In the genomic region with DNA sequence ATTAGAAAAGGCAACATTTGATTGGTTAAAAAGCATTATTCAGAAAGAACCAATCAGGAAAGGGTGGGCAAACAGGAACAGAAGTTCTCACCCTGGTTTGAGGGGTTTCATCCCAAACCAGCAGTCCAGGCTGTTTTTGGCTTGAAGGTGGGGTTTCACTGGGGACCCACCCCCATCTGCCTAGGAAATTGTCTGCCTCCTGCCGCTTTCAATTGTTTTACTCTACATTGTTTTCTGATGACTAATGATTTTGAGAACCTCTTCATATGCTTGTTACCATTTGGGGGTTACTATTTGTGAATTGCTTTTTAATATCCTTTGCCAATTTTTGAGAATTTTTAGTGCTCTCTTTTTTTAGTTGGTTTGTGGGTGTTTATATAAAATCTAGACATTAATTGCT, we compare ENCODE assay signal across 22 cellular contexts. TPM values are rescaled to one million over a fixed set of nuclear protein-coding genes. Genes with fewer than 3 reads are reported as not detected.
A peak's percentile ranks its signal among the peaks of the same experiment; 100 is the strongest.
DNase-seq lines count a peak whose midpoint lies in the region; ATAC-seq, FAIRE-seq and TF ChIP-seq lines count a peak whose summit lies in the region.
"Had no signal": no experiment of that assay in that cellular context is flagged by ENCODE, and none has a peak within 500 bp of the region (broad histone marks: within the 10 kb centered on the region; RNA-seq: fewer than 3 reads in every experiment).

No MANE protein-coding gene starts in this region.

- no peak overlapping the region for H2AK5ac ChIP-seq in mesendoderm (ENCODE audit: low read length)

- H3K23ac ChIP-seq in mesendoderm (ENCODE audit: low read length), result no peak overlapping the region

- no peak for TF ChIP-seq RAD21 in HCT116 (IDR thresholded peaks at IDR 0.05; ENCODE audit: low read depth)

- ATAC-seq in HCT116, result no peak
- no peak for ATAC-seq in GM21737 (IDR thresholded peaks at IDR 0.05; ENCODE audit: unreplicated experiment)
- ATAC-seq: activated CD4-positive, alpha-beta T cell treated with anti-CD3 and anti-CD28 coated beads for 36 hours; gastroesophageal sphincter had no signal

- intact Hi-C loops in HCT116 (cut with micrococcal nuclease), result no loop called here

- H4K8ac ChIP-seq in mesendoderm (ENCODE audit: low read depth, low read length), result no peak overlapping the region

- H3K4me3 ChIP-seq in AG10803 (ENCODE audit: low read length), result no peak overlapping the region
- H3K4me3 ChIP-seq in HCT116 (replicated peaks in 1 of 2; ENCODE audit: low read depth in 1 of 2, low read length in 2 of 2), result no peak overlapping the region
- no peak overlapping the region for H3K4me3 ChIP-seq in bronchial epithelial cell (ENCODE audit: low read depth, low read length)
- no peak overlapping the region for H3K4me3 ChIP-seq in mesendoderm (ENCODE audit: low read length)
- H3K4me3 ChIP-seq: esophagus muscularis mucosa, gastroesophageal sphincter had no signal

- peaks cover 10% of the 10 kb centered on the region for H3K27me3 Mint-ChIP-seq in endothelial cell (ENCODE audit: unreplicated experiment)
- H3K27me3 Mint-ChIP-seq: activated CD4-positive, alpha-beta T cell treated with anti-CD3 and anti-CD28 coated beads for 36 hours; central memory CD8-positive, alpha-beta T cell; memory B cell; type B pancreatic cell had no signal

- FAIRE-seq in bronchial epithelial cell (lab: Jason Lieb, UNC), result no peak
- FAIRE-seq: HTR-8/SVneo, TTC549 had no signal

- BruUV-seq in HCT116 (replicated peaks; lab: Mats Ljungman, UMichigan), result no TSS peak

- H3K79me1 ChIP-seq in mesendoderm (ENCODE audit: low read length), result no peaks in the 10 kb centered on the region

- peak overlapping the region; percentile 56 for H3K18ac ChIP-seq in mesendoderm (ENCODE audit: low read length)

- TF ChIP-seq CTCF in AG10803 (conservative IDR thresholded peaks at IDR 0.05; ENCODE audit: low read length) (no peak), HCT116 (IDR thresholded peaks at IDR 0.05 in 2 of 3, conservative IDR thresholded peaks at IDR 0.05 in 1 of 3; ENCODE audit: borderline replicate concordance in 1 of 3, insufficient read depth in 1 of 3, low read depth in 2 of 3, low read length in 2 of 3) (no peak), bronchial epithelial cell (IDR thresholded peaks at IDR 0.05; ENCODE audit: insufficient read depth, low read length, severe bottlenecking) (no peak), endothelial cell (IDR thresholded peaks at IDR 0.05; ENCODE audit: unreplicated experiment) (no peak)

- H3K27ac ChIP-seq in HCT116 (ENCODE audit: low read depth, low read length) (no peak overlapping the region), mesendoderm (ENCODE audit: low read depth, low read length) (no peak overlapping the region)
- H3K27ac ChIP-seq: esophagus muscularis mucosa, gastroesophageal sphincter had no signal

- H3K9me3 Mint-ChIP-seq in endothelial cell (ENCODE audit: unreplicated experiment), result peaks cover 4% of the 10 kb centered on the region
- H3K9me3 Mint-ChIP-seq: activated naive CD4-positive, alpha-beta T cell treated with anti-CD3 and anti-CD28 coated beads for 36 hours; central memory CD8-positive, alpha-beta T cell; memory B cell; type B pancreatic cell had no signal

- H3K4me2 ChIP-seq in HCT116 (ENCODE audit: low read length) (peak overlapping the region; percentile 11; the same call in 1 of the 2 replicates), mesendoderm (ENCODE audit: low read length) (no peak overlapping the region)

- H3K27ac Mint-ChIP-seq in endothelial cell (ENCODE audit: unreplicated experiment), result no peak overlapping the region
- H3K27ac Mint-ChIP-seq: activated CD4-positive, alpha-beta T cell treated with anti-CD3 and anti-CD28 coated beads for 36 hours; activated naive CD4-positive, alpha-beta T cell treated with anti-CD3 and anti-CD28 coated beads for 36 hours; memory B cell; type B pancreatic cell had no signal

- CTCF ChIA-PET in HCT116 (lab: Charles Lee), result no interaction called here

- no peak overlapping the region for H3K56ac ChIP-seq in mesendoderm (ENCODE audit: low read length)

- peaks cover 16 to 39% of the 10 kb centered on the region in 2 experiments for H3K4me1 ChIP-seq in HCT116 (ENCODE audit: control insufficient read depth in 1 of 2, insufficient read depth in 2 of 2, low read length in 2 of 2)
- H3K4me1 ChIP-seq in mesendoderm (ENCODE audit: control insufficient read depth, low read depth, low read length), result peaks cover 11% of the 10 kb centered on the region

- no CpG with 5 or more reads among the region's 1 CpG for WGBS in mesendoderm (ENCODE audit: extremely low coverage, insufficient coverage, low lambda C conversion rate)

- no peaks in the 10 kb centered on the region for H3K36me3 Mint-ChIP-seq in endothelial cell (ENCODE audit: low read depth, unreplicated experiment)
- H3K36me3 Mint-ChIP-seq: memory B cell, type B pancreatic cell had no signal

- peaks cover 0 to 6% of the 10 kb centered on the region in 2 experiments; a peak in 1 of 4 replicates for H3K36me3 ChIP-seq in HCT116 (ENCODE audit: control insufficient read depth in 1 of 2, insufficient read depth in 2 of 2, low read length in 2 of 2)
- H3K36me3 ChIP-seq in bronchial epithelial cell (ENCODE audit: control insufficient read depth, insufficient read depth, low read length), result no peaks in the 10 kb centered on the region
- no peaks in the 10 kb centered on the region for H3K36me3 ChIP-seq in mesendoderm (ENCODE audit: control insufficient read depth, insufficient read depth, low read length)
- H3K36me3 ChIP-seq: esophagus muscularis mucosa, gastroesophageal sphincter had no signal

- no peaks in the 10 kb centered on the region for H4K20me1 ChIP-seq in HCT116 (ENCODE audit: insufficient read depth)

- no peaks in the 10 kb centered on the region for H3K9me2 ChIP-seq in HCT116 (ENCODE audit: insufficient read depth)

- no peak overlapping the region for H3K4me3 Mint-ChIP-seq in endothelial cell (ENCODE audit: unreplicated experiment)
- H3K4me3 Mint-ChIP-seq: activated CD4-positive, alpha-beta T cell treated with anti-CD3 and anti-CD28 coated beads for 36 hours; activated naive CD4-positive, alpha-beta T cell treated with anti-CD3 and anti-CD28 coated beads for 36 hours; central memory CD8-positive, alpha-beta T cell; memory B cell had no signal

- H3K27me3 ChIP-seq in HCT116 (ENCODE audit: insufficient read depth, low read length) (no peaks in the 10 kb centered on the region), bronchial epithelial cell (ENCODE audit: control insufficient read depth, insufficient read depth, low read length) (no peaks in the 10 kb centered on the region), mesendoderm (ENCODE audit: insufficient read depth, low read length, poor library complexity) (no peaks in the 10 kb centered on the region)
- H3K27me3 ChIP-seq: esophagus muscularis mucosa, gastroesophageal sphincter had no signal

- H2BK5ac ChIP-seq in mesendoderm (ENCODE audit: low read length), result no peak overlapping the region

- POLR2A ChIA-PET in HCT116 (lab: Charles Lee), result no interaction called here

- no peak overlapping the region for H3K9ac ChIP-seq in HCT116 (ENCODE audit: low read length)
- no peak overlapping the region for H3K9ac ChIP-seq in mesendoderm (ENCODE audit: low read length)

- DNase-seq in AG10803 (ENCODE audit: low read depth) (peak; percentile 22), HCT116 (ENCODE audit: low read depth, low spot score) (no peak), bronchial epithelial cell (ENCODE audit: low read depth) (peak; percentile 13), mesendoderm (peak; percentile 55), NCI-H2171 (lab: John Stamatoyannopoulos, UW) (no peak), endothelial cell (ENCODE audit: low spot score) (no peak), glomerular visceral epithelial cell (ENCODE audit: extremely low spot score) (no peak)
- DNase-seq: activated CD4-positive, alpha-beta T cell treated with anti-CD3 and anti-CD28 coated beads for 36 hours; activated naive CD4-positive, alpha-beta T cell treated with anti-CD3 and anti-CD28 coated beads for 36 hours; activated T-cell treated with anti-CD3 and anti-CD28 coated beads, Interleukin-2, amount 50 U/mL, for 48 hours; amniotic stem cell; NCI-H1092 treated with DMSO at 0.1 percent for 48 hours; NCI-H2029 treated with DMSO at 0.1 percent for 48 hours; SHP77 treated with DMSO at 0.1 percent for 48 hours had no signal

- no peak overlapping the region for H4K5ac ChIP-seq in mesendoderm (ENCODE audit: low read length)

- H3K9me3 ChIP-seq in HCT116 (ENCODE audit: control insufficient read depth in 1 of 2, insufficient read depth in 1 of 2, low read depth in 1 of 2, low read length in 2 of 2), result no peaks in the 10 kb centered on the region
- H3K9me3 ChIP-seq: esophagus muscularis mucosa, gastroesophageal sphincter had no signal

- peaks cover 15% of the 10 kb centered on the region for H3K4me1 Mint-ChIP-seq in endothelial cell (ENCODE audit: unreplicated experiment)

- no peak overlapping the region for H3K4ac ChIP-seq in mesendoderm (ENCODE audit: low read depth, low read length)

- no peak overlapping the region for H2BK15ac ChIP-seq in mesendoderm (replicated peaks; ENCODE audit: low read depth)

- no peak overlapping the region for H2AFZ ChIP-seq in HCT116 (ENCODE audit: low read depth, low read length, poor library complexity, severe bottlenecking)

- H3K79me2 ChIP-seq in HCT116 (ENCODE audit: insufficient read depth, low read length) (peaks cover 29% of the 10 kb centered on the region), mesendoderm (ENCODE audit: control insufficient read depth, insufficient read depth, low read length) (no peaks in the 10 kb centered on the region)

- RAD21 ChIA-PET in HCT116 (lab: Charles Lee; ENCODE audit: low non-redundant PET in 1 of 2, low total read pairs in 2 of 2, uncharacterized antibody in 2 of 2, unreplicated experiment in 2 of 2), result no interaction called here

- TF ChIP-seq POLR2A in HCT116 (IDR thresholded peaks at IDR 0.05; ENCODE audit: borderline replicate concordance, extremely low read depth, insufficient read depth, insufficient read length), result no peak

- no peak overlapping the region for H2BK120ac ChIP-seq in mesendoderm (ENCODE audit: low read depth, low read length)

TF ChIP-seq in HCT116, 20 proteins besides CTCF, POLR2A, EP300 and RAD21 (continues in another document):
- no peak for TF ChIP-seq EZH2phosphoT487 (IDR thresholded peaks at IDR 0.05; ENCODE audit: borderline replicate concordance)

RNA-seq across cellular contexts. Expression of a gene that starts 3.3 kb away (rescaled TPM):
- total RNA-seq in HCT116 (2021; ENCODE audit: unreplicated experiment) (163 TPM), bronchial epithelial cell (16.1 and 31.7 TPM in 2 replicates), endothelial cell (ENCODE audit: unreplicated experiment) (23.9 TPM)
- 181 and 236 TPM in 2 replicates for polyA plus RNA-seq in HCT116 (2012)
- 59.5 TPM for polyA plus RNA-seq in mesendoderm (2013, experiment 1 of 2)
- 60.9 TPM for polyA plus RNA-seq in mesendoderm (2013, experiment 2 of 2)

Comparison
In these comparisons a context has a peak if more than half of its experiments do, and no peak if none do; other contexts are left out.
1. DNase-seq: peak in AG10803 (single experiment), bronchial epithelial cell (single experiment) and mesendoderm (single experiment); none in HCT116 (single experiment), NCI-H2171 (single experiment), endothelial cell (single experiment) and glomerular visceral epithelial cell (single experiment).